ENCODE assay signal across 11 cellular contexts in the genomic region with DNA sequence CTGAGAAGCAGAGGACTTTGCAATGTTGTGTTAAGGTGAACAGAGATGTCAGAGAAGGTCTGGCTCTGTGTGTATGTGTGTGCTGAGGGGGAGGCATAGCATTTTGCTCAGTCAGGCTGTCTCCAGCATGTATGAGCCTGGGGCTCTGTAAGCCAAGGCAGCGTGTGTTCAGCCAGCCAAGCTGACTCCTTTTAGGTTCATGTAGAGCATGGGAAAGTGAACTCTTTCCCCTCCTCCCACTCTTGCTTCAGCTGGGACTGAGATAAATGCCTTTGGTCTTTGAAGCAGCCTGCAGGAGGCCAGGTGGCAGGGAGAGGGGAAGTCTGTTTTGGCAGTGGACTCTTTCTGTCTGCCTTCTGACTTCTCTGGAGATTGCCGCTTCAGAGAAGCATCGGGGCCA. TPM values are rescaled to one million over a fixed set of nuclear protein-coding genes. Genes with fewer than 3 reads are reported as not detected.
DNase-seq lines count a peak whose midpoint lies in the region; ATAC-seq and TF ChIP-seq lines count a peak whose summit lies in the region.
"Had no signal": no experiment of that assay in that cellular context is flagged by ENCODE, and none has a peak within 500 bp of the region (broad histone marks: within the 10 kb centered on the region; RNA-seq: fewer than 3 reads in every experiment).

No MANE protein-coding gene starts in this region.

- H3K9me3 ChIP-seq in parathyroid adenoma (ENCODE audit: control insufficient read depth, low read length), result no peaks in the 10 kb centered on the region

- peaks cover 84% of the 10 kb centered on the region for H3K79me2 ChIP-seq in GM23338 (replicated peaks; ENCODE audit: insufficient read depth)
- H3K79me2 ChIP-seq in parathyroid adenoma, result peaks cover 13% of the 10 kb centered on the region

- H3K36me3 ChIP-seq in GM23338 (ENCODE audit: insufficient read depth) (peaks cover 17% of the 10 kb centered on the region; the same call in 1 of the 2 replicates), parathyroid adenoma (ENCODE audit: control insufficient read depth, insufficient read depth, low read length) (no peaks in the 10 kb centered on the region)

- peak overlapping the region; percentile 55 for H3K27ac Mint-ChIP-seq in GM23338
- no peak overlapping the region for H3K27ac Mint-ChIP-seq in T-helper 2 cell treated with Interferon-gamma antibody and Interleukin-4, amounts not matched to agents 5 μg/mL and 100 μg/mL, for 36 hours

- peak; percentile 60 for DNase-seq in GM23338 (ENCODE audit: low spot score)
- DNase-seq in RWPE1 (ENCODE audit: low spot score), result no peak
- DNase-seq in fibroblast of pulmonary artery (ENCODE audit: low read depth), result peak; percentile 76
- DNase-seq in T-helper 2 cell treated with Interferon-gamma antibody and Interleukin-4, amounts not matched to agents 5 μg/mL and 100 μg/mL, for 36 hours (ENCODE audit: low spot score), result no peak
- DNase-seq in NCI-H345 (lab: John Stamatoyannopoulos, UW), result no peak
- no peak for DNase-seq in H4 (ENCODE audit: low spot score)
- no peak for DNase-seq in activated CD4-positive, CD25-positive, alpha-beta regulatory T cell (lab: John Stamatoyannopoulos, UW)
- DNase-seq: activated CD4-positive, alpha-beta T cell treated with anti-CD3 and anti-CD28 coated beads, Interleukin-2, amount 50 U/mL, for 1 hour; NCI-H526 treated with DMSO at 0.1 percent for 48 hours had no signal

- H3K9ac ChIP-seq in parathyroid adenoma, result no peak overlapping the region

- ATAC-seq in GM23338, result no peak

- H3F3A ChIP-seq in GM23338 (replicated peaks; ENCODE audit: low read depth), result peaks cover 7% of the 10 kb centered on the region; the same call in 1 of the 2 replicates

- TF ChIP-seq CTCF in GM23338 (conservative IDR thresholded peaks at IDR 0.05; ENCODE audit: low read depth in 2 of 2) (no peak), RWPE1 (conservative IDR thresholded peaks at IDR 0.05; ENCODE audit: low read depth) (no peak), fibroblast of pulmonary artery (IDR thresholded peaks at IDR 0.05; ENCODE audit: low read length, missing control alignments) (no peak), parathyroid adenoma (IDR thresholded peaks at IDR 0.05) (no peak)

- H3K4me2 ChIP-seq in GM23338 (peak overlapping the region; percentile 27), parathyroid adenoma (ENCODE audit: low read length) (peak overlapping the region; percentile 57)

- CTCF ChIA-PET in RWPE1 (lab: Yijun Ruan, JAX), result no interaction called here

- peaks cover 35% of the 10 kb centered on the region for H3K36me3 Mint-ChIP-seq in GM23338 (ENCODE audit: low read depth)
- H3K36me3 Mint-ChIP-seq in T-helper 2 cell treated with Interferon-gamma antibody and Interleukin-4, amounts not matched to agents 5 μg/mL and 100 μg/mL, for 36 hours (ENCODE audit: low read depth), result peaks cover 8% of the 10 kb centered on the region

- peaks cover 2% of the 10 kb centered on the region for H3K27me3 Mint-ChIP-seq in GM23338 (ENCODE audit: insufficient read depth, low read depth, poor library complexity)
- H3K27me3 Mint-ChIP-seq in T-helper 2 cell treated with Interferon-gamma antibody and Interleukin-4, amounts not matched to agents 5 μg/mL and 100 μg/mL, for 36 hours (ENCODE audit: low read depth), result no peaks in the 10 kb centered on the region
- H3K27me3 Mint-ChIP-seq: central memory CD8-positive, alpha-beta T cell had no signal

- H3K4me1 ChIP-seq in GM23338 (ENCODE audit: insufficient read depth) (peaks cover 36% of the 10 kb centered on the region), parathyroid adenoma (peaks cover 56% of the 10 kb centered on the region)

- peaks cover 48% of the 10 kb centered on the region for H3K4me1 Mint-ChIP-seq in GM23338
- H3K4me1 Mint-ChIP-seq in T-helper 2 cell treated with Interferon-gamma antibody and Interleukin-4, amounts not matched to agents 5 μg/mL and 100 μg/mL, for 36 hours (ENCODE audit: low read depth), result peaks cover 39% of the 10 kb centered on the region

- H3K9me3 Mint-ChIP-seq in GM23338, result no peaks in the 10 kb centered on the region
- no peaks in the 10 kb centered on the region for H3K9me3 Mint-ChIP-seq in T-helper 2 cell treated with Interferon-gamma antibody and Interleukin-4, amounts not matched to agents 5 μg/mL and 100 μg/mL, for 36 hours
- H3K9me3 Mint-ChIP-seq: central memory CD8-positive, alpha-beta T cell had no signal

- H4K20me1 ChIP-seq in GM23338 (replicated peaks; ENCODE audit: insufficient read depth), result peaks cover 34% of the 10 kb centered on the region

- H3K27me3 ChIP-seq in GM23338 (ENCODE audit: insufficient read depth), result no peaks in the 10 kb centered on the region
- no peaks in the 10 kb centered on the region for H3K27me3 ChIP-seq in parathyroid adenoma (ENCODE audit: control insufficient read depth, insufficient read depth, low read length)

- H2AFZ ChIP-seq in GM23338 (no peak overlapping the region), parathyroid adenoma (peak overlapping the region; percentile 5)

- peak overlapping the region; percentile 59 for H3K27ac ChIP-seq in GM23338 (ENCODE audit: low read depth)
- H3K27ac ChIP-seq in RWPE1, result peak overlapping the region; percentile 39
- peak overlapping the region; percentile 99 for H3K27ac ChIP-seq in parathyroid adenoma

- H3K4me3 Mint-ChIP-seq in GM23338, result peak overlapping the region; percentile 57
- no peak overlapping the region for H3K4me3 Mint-ChIP-seq in T-helper 2 cell treated with Interferon-gamma antibody and Interleukin-4, amounts not matched to agents 5 μg/mL and 100 μg/mL, for 36 hours
- H3K4me3 Mint-ChIP-seq: central memory CD8-positive, alpha-beta T cell had no signal

- no peaks in the 10 kb centered on the region for H3K9me2 ChIP-seq in GM23338 (ENCODE audit: insufficient read depth)

- H3K4me3 ChIP-seq in GM23338 (0 out of 2 replicates have a peak overlapping the region, but pooled peaks have one; percentile 2), fibroblast of pulmonary artery (replicated peaks; ENCODE audit: low read depth, low read length) (no peak overlapping the region), parathyroid adenoma (ENCODE audit: low read depth, low read length) (peak overlapping the region; percentile 37)

- POLR2A ChIA-PET in RWPE1 (lab: Yijun Ruan, JAX; ENCODE audit: low non-redundant PET), result no interaction called here

TF ChIP-seq in GM23338, 12 proteins besides CTCF, POLR2A, EP300 and RAD21:
- TF ChIP-seq NANOG (IDR thresholded peaks at IDR 0.05; ENCODE audit: borderline replicate concordance), result no peak
- no peak for TF ChIP-seq CREB1 (CRISPR knock-in tag; IDR thresholded peaks at IDR 0.05; ENCODE audit: low read depth)
- no peak for TF ChIP-seq JUNB (IDR thresholded peaks at IDR 0.05; ENCODE audit: unreplicated experiment)
- no peak for TF ChIP-seq STAT1 (IDR thresholded peaks at IDR 0.05; ENCODE audit: unreplicated experiment)

RNA-seq across cellular contexts. Expression of gene SFXN2, which starts 3.8 kb away (rescaled TPM):
- total RNA-seq in GM23338 (2014; rRNA removed; shearing (Covaris generic)), result 5.7 and 9.1 TPM in 2 replicates
- 6.2 and 7.2 TPM in 2 replicates for polyA plus RNA-seq in GM23338 (2016; fragmentation: Nextera tagmentation; extraction: Ambion mirVana)
- total RNA-seq in H4 (2014; rRNA removed; shearing (Covaris generic)), result 2.5 and 3.3 TPM in 2 replicates

RNA-seq across cellular contexts. Expression of gene ARL3, which starts 4.0 kb away (rescaled TPM):
- total RNA-seq in GM23338 (2014; rRNA removed; shearing (Covaris generic)), result 8.5 and 9.4 TPM in 2 replicates
- polyA plus RNA-seq in GM23338 (2016; fragmentation: Nextera tagmentation; extraction: Ambion mirVana), result 22.6 and 23.0 TPM in 2 replicates
- 6.1 and 10.4 TPM in 2 replicates for total RNA-seq in H4 (2014; rRNA removed; shearing (Covaris generic))

RNA-seq across cellular contexts. Expression of gene WBP1L, which starts 25.5 kb away (rescaled TPM):
- total RNA-seq in GM23338 (2014; rRNA removed; shearing (Covaris generic)), result 48.5 and 55.7 TPM in 2 replicates
- polyA plus RNA-seq in GM23338 (2016; fragmentation: Nextera tagmentation; extraction: Ambion mirVana), result 5.1 and 7.0 TPM in 2 replicates
- total RNA-seq in H4 (2014; rRNA removed; shearing (Covaris generic)), result 15.7 and 22.8 TPM in 2 replicates

Comparison
In these comparisons a context has a peak if more than half of its experiments do, and no peak if none do; other contexts are left out.
1. DNase-seq: peak in GM23338 (single experiment) and fibroblast of pulmonary artery (single experiment); none in RWPE1 (single experiment), T-helper 2 cell treated with Interferon-gamma antibody and Interleukin-4, amounts not matched to agents 5 μg/mL and 100 μg/mL, for 36 hours (single experiment), NCI-H345 (single experiment), H4 (single experiment) and activated CD4-positive, CD25-positive, alpha-beta regulatory T cell (0 of 4).
2. H3K27ac ChIP-seq: peak in every context shown above with its lines; median percentile 99 in parathyroid adenoma; 59 in GM23338; 39 in RWPE1.